ENCODE assay signal across 20 cellular contexts in genomic region chr12:3802721-3803120, GRCh38. TPM values are rescaled to one million over a fixed set of nuclear protein-coding genes. Genes with fewer than 3 reads are reported as not detected.
DNase-seq lines count a peak whose midpoint lies in the region; ATAC-seq, FAIRE-seq and TF ChIP-seq lines count a peak whose summit lies in the region.
"Had no signal": no experiment of that assay in that cellular context is flagged by ENCODE, and none has a peak within 500 bp of the region (broad histone marks: within the 10 kb centered on the region; RNA-seq: fewer than 3 reads in every experiment).

No MANE protein-coding gene starts in this region.

- TF ChIP-seq EP300 in HepG2 (IDR thresholded peaks at IDR 0.05; ENCODE audit: low read depth in 2 of 2, low read length in 2 of 2) = no peak
- no peak for TF ChIP-seq EP300 in HepG2 (CRISPR knock-in tag; IDR thresholded peaks at IDR 0.05; ENCODE audit: borderline replicate concordance)

- no peak for TF ChIP-seq RAD21 in HepG2 (CRISPR knock-in tag; IDR thresholded peaks at IDR 0.05)

- H3K9me3 Mint-ChIP-seq in activated T-helper 1 cell treated with anti-CD3 and anti-CD28 coated beads, Interleukin-12 subunit alpha, Interleukin-12 subunit beta, Interleukin-2, Interleukin-4 antibody, amounts not matched to agents 30 ng/mL and 10 ng/mL and 1 ng/mL, durations not matched to agents 14 hours and 24 hours and 36 hours = no peaks in the 10 kb centered on the region
- H3K9me3 Mint-ChIP-seq in activated CD4-positive, alpha-beta T cell treated with anti-CD3 and anti-CD28 coated beads for 36 hours (ENCODE audit: low read depth) = no peaks in the 10 kb centered on the region
- H3K9me3 Mint-ChIP-seq in chondrocyte (ENCODE audit: low read depth) = no peaks in the 10 kb centered on the region
- H3K9me3 Mint-ChIP-seq: CD8-positive, alpha-beta T cell; HFFc6 had no signal

- H3K4me3 ChIP-seq in right lobe of liver = no peak overlapping the region
- H3K4me3 ChIP-seq in HepG2 (replicated peaks in 1 of 3; ENCODE audit: insufficient read depth in 1 of 3, low read depth in 2 of 3, low read length in 3 of 3) = no peak overlapping the region
- no peak overlapping the region for H3K4me3 ChIP-seq in fibroblast of villous mesenchyme (ENCODE audit: low read depth, low read length)
- H3K4me3 ChIP-seq: BLaER1, GM12878 had no signal

- no peak overlapping the region for H3K27ac Mint-ChIP-seq in activated T-helper 1 cell treated with anti-CD3 and anti-CD28 coated beads, Interleukin-12 subunit alpha, Interleukin-12 subunit beta, Interleukin-2, Interleukin-4 antibody, amounts not matched to agents 30 ng/mL and 10 ng/mL and 1 ng/mL, durations not matched to agents 14 hours and 24 hours and 36 hours
- no peak overlapping the region for H3K27ac Mint-ChIP-seq in activated CD4-positive, alpha-beta T cell treated with anti-CD3 and anti-CD28 coated beads for 36 hours
- H3K27ac Mint-ChIP-seq in chondrocyte (ENCODE audit: unreplicated experiment) = no peak overlapping the region
- H3K27ac Mint-ChIP-seq: CD8-positive, alpha-beta T cell; HFFc6 had no signal

- TF ChIP-seq CTCF in right lobe of liver (IDR thresholded peaks at IDR 0.05) (no peak), HepG2 (CRISPR knock-in tag; IDR thresholded peaks at IDR 0.05) (no peak), fibroblast of villous mesenchyme (IDR thresholded peaks at IDR 0.05; ENCODE audit: insufficient read depth, low read depth, low read length) (no peak), chondrocyte (IDR thresholded peaks at IDR 0.05) (no peak)

- no peaks in the 10 kb centered on the region for H4K20me1 ChIP-seq in HepG2 (ENCODE audit: insufficient read depth, low read length)
- H4K20me1 ChIP-seq: BLaER1 had no signal

- POLR2A ChIA-PET in HepG2 (lab: Yijun Ruan, JAX) = no interaction called here
- POLR2A ChIA-PET in activated CD4-positive, alpha-beta T cell treated with anti-CD3 and anti-CD28 coated beads for 36 hours (lab: Charles Lee) = no interaction called here

- H3K79me2 ChIP-seq in HepG2 (ENCODE audit: insufficient read depth, low read length) = no peaks in the 10 kb centered on the region

- WGBS in right lobe of liver (ENCODE audit: insufficient coverage, low coverage, low lambda C conversion rate, missing lambda C conversion rate) = 31% methylated on average over 5 of the region's 5 CpGs
- WGBS in HepG2 (ENCODE audit: low lambda C conversion rate) = 96% methylated on average over 5 of the region's 5 CpGs

- no peaks in the 10 kb centered on the region for H3K4me1 Mint-ChIP-seq in activated T-helper 1 cell treated with anti-CD3 and anti-CD28 coated beads, Interleukin-12 subunit alpha, Interleukin-12 subunit beta, Interleukin-2, Interleukin-4 antibody, amounts not matched to agents 30 ng/mL and 10 ng/mL and 1 ng/mL, durations not matched to agents 14 hours and 24 hours and 36 hours (ENCODE audit: low read depth)
- H3K4me1 Mint-ChIP-seq in activated CD4-positive, alpha-beta T cell treated with anti-CD3 and anti-CD28 coated beads for 36 hours = peaks cover 5% of the 10 kb centered on the region
- no peaks in the 10 kb centered on the region for H3K4me1 Mint-ChIP-seq in chondrocyte (ENCODE audit: low read depth)

- H3K36me3 ChIP-seq in right lobe of liver (no peaks in the 10 kb centered on the region), HepG2 (replicated peaks in 1 of 2; ENCODE audit: control insufficient read depth in 1 of 2, insufficient read depth in 2 of 2, low read length in 2 of 2) (no peaks in the 10 kb centered on the region)
- H3K36me3 ChIP-seq: BLaER1 had no signal

- H3K4me3 Mint-ChIP-seq in activated T-helper 1 cell treated with anti-CD3 and anti-CD28 coated beads, Interleukin-12 subunit alpha, Interleukin-12 subunit beta, Interleukin-2, Interleukin-4 antibody, amounts not matched to agents 30 ng/mL and 10 ng/mL and 1 ng/mL, durations not matched to agents 14 hours and 24 hours and 36 hours = no peak overlapping the region
- H3K4me3 Mint-ChIP-seq in activated CD4-positive, alpha-beta T cell treated with anti-CD3 and anti-CD28 coated beads for 36 hours = no peak overlapping the region
- no peak overlapping the region for H3K4me3 Mint-ChIP-seq in chondrocyte (ENCODE audit: unreplicated experiment)
- H3K4me3 Mint-ChIP-seq: CD8-positive, alpha-beta T cell; HFFc6 had no signal

- H3K27ac ChIP-seq in right lobe of liver (no peak overlapping the region), HepG2 (ENCODE audit: extremely low read length, insufficient read depth, low read length) (no peak overlapping the region)
- H3K27ac ChIP-seq: BLaER1 had no signal

- H3K27me3 ChIP-seq in right lobe of liver = no peaks in the 10 kb centered on the region
- H3K27me3 ChIP-seq in HepG2 (ENCODE audit: control insufficient read depth in 1 of 2, insufficient read depth in 2 of 2, low read length in 2 of 2) = no peaks in the 10 kb centered on the region
- H3K27me3 ChIP-seq: BLaER1 had no signal

- H3K4me1 ChIP-seq in right lobe of liver = peaks cover 0 to 24% (median 5%) of the 10 kb centered on the region in 4 donors
- H3K4me1 ChIP-seq in HepG2 (ENCODE audit: insufficient read depth, low read length) = 0 out of 2 replicates have a peak, but pooled peaks cover 7% of the 10 kb centered on the region
- H3K4me1 ChIP-seq: BLaER1 had no signal

- ATAC-seq in right lobe of liver (peak; percentile 14 to 49 (median 30)), HepG2 (no peak), GM21515 (IDR thresholded peaks at IDR 0.05; ENCODE audit: unreplicated experiment) (no peak)
- ATAC-seq in activated CD4-positive, alpha-beta T cell treated with anti-CD3 and anti-CD28 coated beads for 36 hours = no peak
- ATAC-seq: CD8-positive, alpha-beta T cell; GM12878 had no signal

- H3K36me3 Mint-ChIP-seq in activated T-helper 1 cell treated with anti-CD3 and anti-CD28 coated beads, Interleukin-12 subunit alpha, Interleukin-12 subunit beta, Interleukin-2, Interleukin-4 antibody, amounts not matched to agents 30 ng/mL and 10 ng/mL and 1 ng/mL, durations not matched to agents 14 hours and 24 hours and 36 hours (ENCODE audit: low read depth) = peaks cover 12% of the 10 kb centered on the region
- H3K36me3 Mint-ChIP-seq in activated CD4-positive, alpha-beta T cell treated with anti-CD3 and anti-CD28 coated beads for 36 hours (ENCODE audit: low read depth) = peaks cover 2% of the 10 kb centered on the region
- peaks cover 5% of the 10 kb centered on the region for H3K36me3 Mint-ChIP-seq in chondrocyte (ENCODE audit: low read depth)

- CTCF ChIA-PET in HepG2 (lab: Yijun Ruan, JAX; ENCODE audit: low intra/inter-chr PET ratio, low total read pairs) = interaction anchor here (1.6 to 2.4 kb wide), 2 partner anchors 489 to 503 kb away, joined by 5 to 27 read pairs; no protein-coding TSS in a partner anchor
- CTCF ChIA-PET in activated CD4-positive, alpha-beta T cell treated with anti-CD3 and anti-CD28 coated beads for 36 hours (lab: Charles Lee) = interaction anchor here (1.0 to 4.6 kb wide), 6 partner anchors 25 to 502 kb away, joined by 4 to 39 read pairs (median 6); no protein-coding TSS in a partner anchor

- H3K9me3 ChIP-seq in right lobe of liver = no peaks in the 10 kb centered on the region
- no peaks in the 10 kb centered on the region for H3K9me3 ChIP-seq in HepG2 (ENCODE audit: low read length)
- H3K9me3 ChIP-seq: BLaER1 had no signal

- no peak overlapping the region for H3K9ac ChIP-seq in HepG2 (ENCODE audit: insufficient read depth, low read depth, low read length)
- H3K9ac ChIP-seq: BLaER1 had no signal

- DNase-seq in right lobe of liver (peak in 1 of 3 donors; percentile 60), HepG2 (ENCODE audit: low spot score) (no peak), amniotic epithelial cell (ENCODE audit: low read depth) (peak; percentile 50), fibroblast of villous mesenchyme (ENCODE audit: low read depth) (peak; percentile 5), chondrocyte (ENCODE audit: low spot score) (no peak)
- no peak for DNase-seq in activated T-helper 1 cell treated with anti-CD3 and anti-CD28 coated beads, Interleukin-12 subunit alpha, Interleukin-12 subunit beta, Interleukin-2, Interleukin-4 antibody, amounts not matched to agents 30 ng/mL and 10 ng/mL and 1 ng/mL, durations not matched to agents 14 hours and 24 hours and 36 hours (ENCODE audit: low spot score)
- no peak for DNase-seq in activated CD4-positive, alpha-beta T cell treated with anti-CD3 and anti-CD28 coated beads for 36 hours
- DNase-seq: 8988T; CD8-positive, alpha-beta T cell; DMS 273 treated with DMSO at 0.1 percent for 48 hours; DMS53; DND-41; EL; GOT3; H7; HFFc6 had no signal

- no TSS peak for BruUV-seq in HepG2 (replicated peaks; lab: Mats Ljungman, UMichigan)

- in situ Hi-C loops in HepG2 (cut with HindIII; ENCODE audit: extremely low pct_ligation_motif_present, low pct_unique_long_range_greater_than_20kb) = loop anchor here (10.0 kb wide), 2 partner anchors 148 to 508 kb away; no protein-coding TSS in a partner anchor

- no peaks in the 10 kb centered on the region for H3K27me3 Mint-ChIP-seq in activated T-helper 1 cell treated with anti-CD3 and anti-CD28 coated beads, Interleukin-12 subunit alpha, Interleukin-12 subunit beta, Interleukin-2, Interleukin-4 antibody, amounts not matched to agents 30 ng/mL and 10 ng/mL and 1 ng/mL, durations not matched to agents 14 hours and 24 hours and 36 hours (ENCODE audit: insufficient read depth)
- H3K27me3 Mint-ChIP-seq in activated CD4-positive, alpha-beta T cell treated with anti-CD3 and anti-CD28 coated beads for 36 hours = no peaks in the 10 kb centered on the region
- no peaks in the 10 kb centered on the region for H3K27me3 Mint-ChIP-seq in chondrocyte (ENCODE audit: low read depth)

- no peak overlapping the region for H2AFZ ChIP-seq in HepG2 (ENCODE audit: low read length)

- FAIRE-seq in HepG2 (lab: Jason Lieb, UNC) = no peak
- FAIRE-seq: GM12878 had no signal

- TF ChIP-seq POLR2A in right lobe of liver (IDR thresholded peaks at IDR 0.05) (no peak), HepG2 (IDR thresholded peaks at IDR 0.05; ENCODE audit: insufficient read depth in 1 of 2, low read depth in 2 of 2, low read length in 2 of 2) (no peak)

- intact Hi-C loops in right lobe of liver (cut with DNase I) (loop anchor here in 1 of 2 donors (10.0 kb wide), 1 partner anchor 508 kb away; no protein-coding TSS in a partner anchor), HepG2 (cut with micrococcal nuclease; ENCODE audit: unreplicated experiment) (no loop called here)
- intact Hi-C loops in activated T-helper 1 cell treated with anti-CD3 and anti-CD28 coated beads, Interleukin-12 subunit alpha, Interleukin-12 subunit beta, Interleukin-2, Interleukin-4 antibody, amounts not matched to agents 30 ng/mL and 10 ng/mL and 1 ng/mL, durations not matched to agents 14 hours and 24 hours and 36 hours (cut with micrococcal nuclease) = loop anchor here (10.0 kb wide), 1 partner anchor 338 kb away; no protein-coding TSS in a partner anchor
- intact Hi-C loops in activated CD4-positive, alpha-beta T cell treated with anti-CD3 and anti-CD28 coated beads for 36 hours (cut with DNase I, micrococcal nuclease) = no loop called here

- no peak overlapping the region for H3K4me2 ChIP-seq in HepG2 (ENCODE audit: low read depth, low read length)
- H3K4me2 ChIP-seq: BLaER1 had no signal

RNA-seq across cellular contexts. Expression of gene CRACR2A, which starts 49.8 kb away (rescaled TPM):
- 1 to 10 TPM in 3 of 6 experiments, under 1 TPM in 3; 0.43 to 1.5 (median 0.91) TPM for total RNA-seq in right lobe of liver
- total RNA-seq in HepG2 (2016; rRNA removed; fragmentation: Illumina TruSeq; extraction: Trizol) = 0.20 TPM in 1 of 2 replicates, not detected in the other
- not detected in 2 replicates for total RNA-seq in HepG2 (2016; cell fraction: cytosol; rRNA removed; fragmentation: Illumina TruSeq; extraction: Trizol; ENCODE audit: low read depth)
- 0.09 and 0.12 TPM in 2 replicates for total RNA-seq in HepG2 (2016; cell fraction: insoluble cytoplasmic fraction; rRNA removed; fragmentation: Illumina TruSeq; extraction: Trizol)
- total RNA-seq in HepG2 (2016; cell fraction: membrane; rRNA removed; fragmentation: Illumina TruSeq; extraction: Trizol) = not detected in 2 replicates
- 0.40 and 0.47 TPM in 2 replicates for total RNA-seq in HepG2 (2016; cell fraction: nucleus; rRNA removed; fragmentation: Illumina TruSeq; extraction: Trizol)
- polyA plus RNA-seq in HepG2 (2011; rRNA removed) = 0.09 and 0.16 TPM in 2 replicates
- polyA plus RNA-seq in HepG2 (2011; cell fraction: cytosol; rRNA removed) = 0.03 and 0.04 TPM in 2 replicates
- 0.17 and 0.29 TPM in 2 replicates for polyA plus RNA-seq in HepG2 (2011; cell fraction: nucleus; rRNA removed)
- 0.19 and 0.21 TPM in 2 replicates for polyA plus RNA-seq in HepG2 (2012)
- not detected in 2 replicates for polyA plus RNA-seq in HepG2 (2016; cell fraction: cytosol; fragmentation: Illumina TruSeq; extraction: Trizol; ENCODE audit: low read depth)
- polyA plus RNA-seq in HepG2 (2016; cell fraction: insoluble cytoplasmic fraction; fragmentation: Illumina TruSeq; extraction: Trizol; ENCODE audit: low read depth) = not detected in 2 replicates
- not detected in 2 replicates for polyA plus RNA-seq in HepG2 (2016; cell fraction: membrane; fragmentation: Illumina TruSeq; extraction: Trizol; ENCODE audit: low read depth)
- 0.55 TPM in 1 of 2 replicates, not detected in the other for polyA plus RNA-seq in HepG2 (2016; cell fraction: nucleus; fragmentation: Illumina TruSeq; extraction: Trizol; ENCODE audit: insufficient read depth, low read depth)
- polyA minus RNA-seq in HepG2 (2011; rRNA and poly(A)+ RNA removed; ENCODE audit: low replicate concordance) = 0.10 TPM in 1 of 2 replicates, not detected in the other
- not detected in 2 replicates for polyA minus RNA-seq in HepG2 (2011; cell fraction: cytosol; rRNA and poly(A)+ RNA removed)
- 0.64 and 0.75 TPM in 2 replicates for polyA minus RNA-seq in HepG2 (2011; cell fraction: nucleus; rRNA and poly(A)+ RNA removed)
- 9.5 and 15.5 TPM in 2 replicates for total RNA-seq in fibroblast of villous mesenchyme
- total RNA-seq in activated T-helper 1 cell treated with anti-CD3 and anti-CD28 coated beads, Interleukin-12 subunit alpha, Interleukin-12 subunit beta, Interleukin-2, Interleukin-4 antibody, amounts not matched to agents 30 ng/mL and 10 ng/mL and 1 ng/mL, durations not matched to agents 14 hours and 24 hours and 36 hours = 28.0 and 30.0 TPM in 2 replicates
- total RNA-seq in activated CD4-positive, alpha-beta T cell treated with anti-CD3 and anti-CD28 coated beads for 36 hours = 10 to 100 TPM; 19.2 to 22.5 TPM
- total RNA-seq in chondrocyte = 0.48 to 0.82 TPM (median 0.82 TPM) in 3 replicates
- total RNA-seq: G401 had no signal

Comparison
In these comparisons a context has a peak if more than half of its experiments do, and no peak if none do; other contexts are left out.
1. ATAC-seq: peak in right lobe of liver (4 of 4); none in HepG2 (single experiment), GM21515 (single experiment) and activated CD4-positive, alpha-beta T cell treated with anti-CD3 and anti-CD28 coated beads for 36 hours (single experiment).
2. DNase-seq: peak in amniotic epithelial cell (single experiment) and fibroblast of villous mesenchyme (single experiment); none in HepG2 (single experiment), activated T-helper 1 cell treated with anti-CD3 and anti-CD28 coated beads, Interleukin-12 subunit alpha, Interleukin-12 subunit beta, Interleukin-2, Interleukin-4 antibody, amounts not matched to agents 30 ng/mL and 10 ng/mL and 1 ng/mL, durations not matched to agents 14 hours and 24 hours and 36 hours (single experiment), activated CD4-positive, alpha-beta T cell treated with anti-CD3 and anti-CD28 coated beads for 36 hours (single experiment) and chondrocyte (single experiment).